8 cellular contexts compared by ENCODE assay signal in genomic region chr1:85463666-85464496, GRCh38. TPM values are rescaled to one million over a fixed set of nuclear protein-coding genes. Genes with fewer than 3 reads are reported as not detected.
A peak's percentile ranks its signal among the peaks of the same experiment; 100 is the strongest.
DNase-seq lines count a peak whose midpoint lies in the region; ATAC-seq, FAIRE-seq and TF ChIP-seq lines count a peak whose summit lies in the region.

No MANE protein-coding gene starts in this region.

- no peak for DNase-seq in Peyer's patch
- DNase-seq in epithelial cell of esophagus (ENCODE audit: low read depth): no peak
- peak; percentile 14 for DNase-seq in myocyte (ENCODE audit: low read depth)
- no peak for DNase-seq in H54 (ENCODE audit: insufficient read length, low spot score)

- peaks cover 0 to 34% (median 5%) of the 10 kb centered on the region in 4 donors for H3K4me1 ChIP-seq in Peyer's patch

- no peaks in the 10 kb centered on the region for H3K36me3 ChIP-seq in Peyer's patch

- ATAC-seq in GM18511 (IDR thresholded peaks at IDR 0.05; ENCODE audit: unreplicated experiment): peak; percentile 1
- no peak for ATAC-seq in HG03097 (IDR thresholded peaks at IDR 0.05; ENCODE audit: low FRiP score, unreplicated experiment)
- ATAC-seq in HG03175 (IDR thresholded peaks at IDR 0.05; ENCODE audit: unreplicated experiment): no peak

- FAIRE-seq in H54 (lab: Jason Lieb, UNC): no peak

- peak; percentile 2; the same call in 1 of the 2 replicates for TF ChIP-seq CTCF in 22Rv1 (IDR thresholded peaks at IDR 0.05)
- TF ChIP-seq CTCF in Peyer's patch (IDR thresholded peaks at IDR 0.05): no peak
- TF ChIP-seq CTCF in epithelial cell of esophagus (IDR thresholded peaks at IDR 0.05; ENCODE audit: insufficient read depth, low read depth, low read length, missing control alignments): no peak

- no peaks in the 10 kb centered on the region for H3K27me3 ChIP-seq in Peyer's patch

- peak overlapping the region; percentile 90 for H3K27ac ChIP-seq in 22Rv1
- H3K27ac ChIP-seq in Peyer's patch: peak overlapping the region; percentile 64 to 93 (median 68)

- no peaks in the 10 kb centered on the region for H3K9me3 ChIP-seq in Peyer's patch

- H3K4me3 ChIP-seq in Peyer's patch (peak overlapping the region; percentile 36 to 86 (median 68)), epithelial cell of esophagus (ENCODE audit: low read length) (peak overlapping the region; percentile 47)

- TF ChIP-seq POLR2A in Peyer's patch (IDR thresholded peaks at IDR 0.05): no peak
- no peak for TF ChIP-seq POLR2A in H54 (IDR thresholded peaks at IDR 0.05; ENCODE audit: low read depth, low read length)

RNA-seq across cellular contexts. Expression of gene DDAH1, which starts 1.1 kb away (rescaled TPM):
- total RNA-seq in Peyer's patch (10 to 100 TPM; 40.8 to 60.2 (median 51.2) TPM), myocyte (16.3 and 18.1 TPM in 2 replicates)
- 37.5 TPM for polyA plus RNA-seq in myocyte (2012)
